27 cellular contexts compared by ENCODE assay signal in the genomic region with DNA sequence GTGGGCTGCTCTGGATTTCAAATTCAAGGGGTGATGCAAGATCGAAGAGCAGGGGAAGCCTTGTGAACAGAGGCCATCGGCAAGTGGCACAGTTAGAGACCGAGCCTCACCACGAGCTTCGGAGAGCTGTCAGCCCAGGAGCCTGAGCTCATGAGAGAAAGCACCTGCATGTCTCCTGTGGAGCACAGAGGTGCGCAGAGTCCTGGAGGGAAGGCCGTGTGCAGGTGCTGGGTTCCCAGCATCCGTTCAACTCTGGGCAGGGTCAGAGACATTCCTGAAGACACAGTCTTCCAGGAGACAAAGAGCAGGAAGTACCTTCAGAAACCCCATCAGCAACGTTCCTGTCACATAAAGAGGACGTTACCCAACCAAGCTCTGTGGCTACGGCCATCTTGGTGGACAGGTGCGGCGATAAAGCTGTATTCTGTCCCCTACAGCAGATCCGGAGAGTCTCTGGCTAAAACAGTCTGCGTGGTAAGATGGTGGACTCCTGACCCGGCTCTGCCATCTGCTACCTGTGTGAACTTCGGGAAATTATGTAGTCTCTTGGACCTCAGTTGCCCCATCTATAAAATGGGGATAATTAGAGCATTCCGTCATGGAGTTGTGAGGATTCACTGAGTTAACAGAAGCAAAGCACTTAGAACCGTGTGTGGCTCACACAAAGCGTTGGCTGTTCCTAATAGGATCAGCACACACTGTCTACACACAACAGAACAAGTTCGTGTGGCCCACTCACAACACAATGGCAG.
"Had no signal": no experiment of that assay in that cellular context is flagged by ENCODE, and none has a peak within 500 bp of the region (broad histone marks: within the 10 kb centered on the region; RNA-seq: fewer than 3 reads in every experiment).

No MANE protein-coding gene starts in this region.

- DNase-seq: activated CD4-positive, alpha-beta memory T cell treated with anti-CD3 and anti-CD28 coated beads for 36 hours; activated CD4-positive, alpha-beta T cell treated with anti-CD3 and anti-CD28 coated beads, Interleukin-2, amount 10 ng/mL, durations not matched to agents 24 days and 14 days; activated naive CD4-positive, alpha-beta T cell treated with anti-CD3 and anti-CD28 coated beads for 36 hours; activated naive CD8-positive, alpha-beta T cell treated with anti-CD3 and anti-CD28 coated beads, Interleukin-2, amount 10 ng/mL, durations not matched to agents 7 days and 5 days; activated T-cell treated with anti-CD3 and anti-CD28 coated beads for 4 hours; activated T-cell treated with anti-CD3 and anti-CD28 coated beads, Interleukin-2, amount 50 U/mL, for 72 hours; brain microvascular endothelial cell; central memory CD4-positive, alpha-beta T cell; dermis blood vessel endothelial cell; effector CD4-positive, alpha-beta T cell; gastrocnemius medialis; glutamatergic neuron; left cardiac atrium; mammary epithelial cell; midbrain; naive thymus-derived CD4-positive, alpha-beta T cell; nucleus accumbens; spleen; stimulated activated naive CD8-positive, alpha-beta T cell treated with anti-CD3 and anti-CD28 coated beads, Interleukin-15, Interleukin-2, amounts not matched to agents 100 U/mL and 50 U/mL, for 24 hours; T-helper 9 cell; testis; transverse colon; WERI-Rb-1 had no signal

- H3K27ac Mint-ChIP-seq: activated CD4-positive, alpha-beta memory T cell treated with anti-CD3 and anti-CD28 coated beads for 36 hours; activated CD4-positive, alpha-beta T cell treated with anti-CD3 and anti-CD28 coated beads, Interleukin-2, amount 10 ng/mL, durations not matched to agents 24 days and 14 days; activated naive CD4-positive, alpha-beta T cell treated with anti-CD3 and anti-CD28 coated beads for 36 hours; activated naive CD8-positive, alpha-beta T cell treated with anti-CD3 and anti-CD28 coated beads, Interleukin-2, amount 10 ng/mL, durations not matched to agents 7 days and 5 days; activated T-cell treated with anti-CD3 and anti-CD28 coated beads, Interleukin-2, amount 50 U/mL, for 72 hours; naive thymus-derived CD4-positive, alpha-beta T cell had no signal

- H3K4me1 Mint-ChIP-seq: activated CD4-positive, alpha-beta T cell treated with anti-CD3 and anti-CD28 coated beads, Interleukin-2, amount 10 ng/mL, durations not matched to agents 24 days and 14 days; activated naive CD8-positive, alpha-beta T cell treated with anti-CD3 and anti-CD28 coated beads, Interleukin-2, amount 10 ng/mL, durations not matched to agents 7 days and 5 days had no signal

- H3K27ac ChIP-seq: ascending aorta, brain microvascular endothelial cell, epithelial cell of prostate, gastrocnemius medialis, right atrium auricular region, testis, transverse colon, WERI-Rb-1 had no signal

- ATAC-seq: activated CD4-positive, CD25-positive, alpha-beta regulatory T cell treated with anti-CD3 and anti-CD28 coated beads, Interleukin-2, amount 50 U/mL, for 24 hours; activated T-cell treated with anti-CD3 and anti-CD28 coated beads, Interleukin-2, amount 50 U/mL, for 72 hours; gastrocnemius medialis; left cardiac atrium; naive thymus-derived CD4-positive, alpha-beta T cell; stimulated activated naive CD8-positive, alpha-beta T cell treated with anti-CD3 and anti-CD28 coated beads, Interleukin-15, Interleukin-2, amounts not matched to agents 100 U/mL and 50 U/mL, for 24 hours had no signal

- H3K4me3 Mint-ChIP-seq: activated CD4-positive, alpha-beta memory T cell treated with anti-CD3 and anti-CD28 coated beads for 36 hours; activated CD4-positive, alpha-beta T cell treated with anti-CD3 and anti-CD28 coated beads, Interleukin-2, amount 10 ng/mL, durations not matched to agents 24 days and 14 days; activated naive CD4-positive, alpha-beta T cell treated with anti-CD3 and anti-CD28 coated beads for 36 hours; activated naive CD8-positive, alpha-beta T cell treated with anti-CD3 and anti-CD28 coated beads, Interleukin-2, amount 10 ng/mL, durations not matched to agents 7 days and 5 days; activated T-cell treated with anti-CD3 and anti-CD28 coated beads, Interleukin-2, amount 50 U/mL, for 72 hours; naive thymus-derived CD4-positive, alpha-beta T cell had no signal

- H3K9me3 Mint-ChIP-seq: activated CD4-positive, alpha-beta memory T cell treated with anti-CD3 and anti-CD28 coated beads for 36 hours; activated CD4-positive, alpha-beta T cell treated with anti-CD3 and anti-CD28 coated beads, Interleukin-2, amount 10 ng/mL, durations not matched to agents 24 days and 14 days; activated naive CD4-positive, alpha-beta T cell treated with anti-CD3 and anti-CD28 coated beads for 36 hours; activated naive CD8-positive, alpha-beta T cell treated with anti-CD3 and anti-CD28 coated beads, Interleukin-2, amount 10 ng/mL, durations not matched to agents 7 days and 5 days; activated T-cell treated with anti-CD3 and anti-CD28 coated beads, Interleukin-2, amount 50 U/mL, for 72 hours; naive thymus-derived CD4-positive, alpha-beta T cell had no signal

- H3K27me3 Mint-ChIP-seq: activated CD4-positive, alpha-beta memory T cell treated with anti-CD3 and anti-CD28 coated beads for 36 hours; activated CD4-positive, alpha-beta T cell treated with anti-CD3 and anti-CD28 coated beads, Interleukin-2, amount 10 ng/mL, durations not matched to agents 24 days and 14 days; activated naive CD8-positive, alpha-beta T cell treated with anti-CD3 and anti-CD28 coated beads, Interleukin-2, amount 10 ng/mL, durations not matched to agents 7 days and 5 days; naive thymus-derived CD4-positive, alpha-beta T cell had no signal

- H3K27me3 ChIP-seq: ascending aorta, brain microvascular endothelial cell, gastrocnemius medialis, right atrium auricular region, spleen, testis, transverse colon had no signal
